ENCODE assay signal across 8 cellular contexts in the genomic region with DNA sequence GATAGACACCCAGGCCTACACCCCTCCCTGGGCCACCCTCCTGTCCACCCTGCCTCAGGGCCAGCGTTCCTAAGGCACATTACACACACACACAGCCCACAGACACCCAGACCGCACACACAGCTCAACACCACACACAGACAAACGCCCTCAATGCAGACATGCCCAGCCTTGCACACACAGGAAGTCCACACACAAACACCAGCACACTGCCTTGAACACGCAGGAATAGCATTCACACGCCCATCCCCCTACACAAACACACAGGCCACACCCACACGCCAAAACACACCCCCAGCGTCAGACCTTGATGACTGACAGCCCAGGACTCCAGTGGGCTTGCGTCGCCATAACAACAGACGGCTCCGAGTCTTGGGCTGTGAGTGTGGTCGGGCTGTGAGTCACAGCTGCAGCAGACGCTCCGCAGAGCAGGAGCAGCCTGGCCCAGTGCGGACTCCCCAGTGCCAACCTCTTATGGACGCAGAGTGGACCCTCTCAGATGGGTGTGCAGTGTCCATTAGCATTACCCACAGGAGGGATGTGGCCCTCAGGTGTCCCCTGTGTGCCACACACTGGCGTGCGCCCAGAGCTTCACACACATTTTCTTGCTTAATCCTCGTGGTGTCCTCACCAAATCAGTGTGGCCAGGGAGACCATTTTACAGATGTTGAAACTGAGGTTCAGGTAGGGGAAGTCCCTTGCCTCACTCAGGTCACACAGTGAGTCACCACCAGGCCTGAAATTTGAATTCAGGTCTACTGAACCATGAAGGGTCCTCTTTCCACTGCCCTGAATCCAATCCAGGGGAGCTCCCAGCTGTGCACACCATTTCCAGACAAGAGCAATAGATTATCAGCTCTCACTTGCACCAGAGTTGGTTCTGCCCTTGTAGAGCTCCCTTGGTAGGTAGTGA. TPM values are rescaled to one million over a fixed set of nuclear protein-coding genes. Genes with fewer than 3 reads are reported as not detected.
DNase-seq lines count a peak whose midpoint lies in the region; ATAC-seq lines count a peak whose summit lies in the region.

No MANE protein-coding gene starts in this region.

- H3K79me2 ChIP-seq in Karpas-422 (ENCODE audit: low read length) = no peaks in the 10 kb centered on the region

- H3K36me3 ChIP-seq in Karpas-422 (ENCODE audit: insufficient read depth, low read length) = no peaks in the 10 kb centered on the region

- peaks cover 24% of the 10 kb centered on the region for H3K4me1 ChIP-seq in Karpas-422 (ENCODE audit: low read length)

- peaks cover 5% of the 10 kb centered on the region; the same call in 1 of the 2 replicates for H3K9me3 ChIP-seq in Karpas-422 (ENCODE audit: low read length)

- DNase-seq in EL (peak; percentile 96), Karpas-422 (peak; percentile 75), T1000 (lab: John Stamatoyannopoulos, UW) (peak; percentile 77), astrocyte of the hippocampus (ENCODE audit: low read depth, low spot score) (peak; percentile 98), left colon (peak; percentile 54 to 68), NCI-H774 (lab: John Stamatoyannopoulos, UW) (no peak)
- DNase-seq in stimulated activated CD8-positive, alpha-beta memory T cell treated with anti-CD3 and anti-CD28 coated beads, Interleukin-12 subunit alpha, Interleukin-12 subunit beta, amount 100 ng/mL, for 24 hours (ENCODE audit: extremely low read depth) = peak; percentile 59

- H4K20me1 ChIP-seq in Karpas-422 (ENCODE audit: insufficient read depth, low read depth, low read length) = no peaks in the 10 kb centered on the region

- H3K9me2 ChIP-seq in Karpas-422 (replicated peaks; ENCODE audit: insufficient read depth, low read length) = no peaks in the 10 kb centered on the region

- H3K27ac ChIP-seq in Karpas-422 (ENCODE audit: low read length) = no peak overlapping the region

- intact Hi-C loops in left colon (cut with DNase I, micrococcal nuclease) = no loop called here

- H2AFZ ChIP-seq in Karpas-422 (ENCODE audit: low read length) = no peak overlapping the region

- H3K27me3 ChIP-seq in Karpas-422 (ENCODE audit: low read length) = peaks cover 5% of the 10 kb centered on the region; the same call in 1 of the 2 replicates

- peak; percentile 88 for ATAC-seq in GM21529 (IDR thresholded peaks at IDR 0.05; ENCODE audit: unreplicated experiment)
- peak; percentile 28 for ATAC-seq in left colon

- no peak overlapping the region for H3K4me2 ChIP-seq in Karpas-422 (ENCODE audit: low read depth, low read length, poor library complexity, severe bottlenecking)

- H3K4me3 ChIP-seq in Karpas-422 (ENCODE audit: low read length) = no peak overlapping the region

- H3K9ac ChIP-seq in Karpas-422 (ENCODE audit: low read length) = no peak overlapping the region

RNA-seq across cellular contexts. Expression of a gene that starts 17.8 kb away (rescaled TPM):
- total RNA-seq in Karpas-422 (2014; rRNA removed; shearing (Covaris generic); ENCODE audit: low replicate concordance) = 18.2 and 35.1 TPM in 2 replicates
- total RNA-seq in left colon = 10 to 100 TPM; 15.8 to 23.8 TPM
